In genomic region chr10:55001422-55001821, GRCh38 we compare ENCODE assay signal across 24 cellular contexts.
"Had no signal": no experiment of that assay in that cellular context is flagged by ENCODE, and none has a peak within 500 bp of the region (broad histone marks: within the 10 kb centered on the region; RNA-seq: fewer than 3 reads in every experiment).

No MANE protein-coding gene starts in this region.

- DNase-seq: colonic mucosa; cortex of kidney; effector CD8-positive, alpha-beta T cell; effector memory CD8-positive, alpha-beta T cell; endodermal cell; erythroblast; esophagus squamous epithelium; foreskin fibroblast; foreskin melanocyte; gastrocnemius medialis; glutamatergic neuron; head of caudate nucleus; heart right ventricle; hippocampal formation; left cardiac atrium; left ventricle myocardium superior; lower lobe of right lung; mesenchymal stem cell; mucosa of descending colon had no signal

- H3K9me3 ChIP-seq: colonic mucosa, esophagus squamous epithelium, gastrocnemius medialis, lower lobe of right lung, mucosa of descending colon had no signal

- H3K27me3 ChIP-seq: colonic mucosa, esophagus squamous epithelium, gastrocnemius medialis, heart right ventricle, left lung had no signal

- H3K4me1 Mint-ChIP-seq: endodermal cell had no signal

- H3K36me3 ChIP-seq: colonic mucosa, esophagus squamous epithelium, gastrocnemius medialis, heart right ventricle, left lung, lower lobe of right lung had no signal

- ATAC-seq: effector memory CD8-positive, alpha-beta T cell; esophagus mucosa; gastrocnemius medialis; heart right ventricle; left cardiac atrium; left lung; left ventricle myocardium superior; mucosa of descending colon had no signal

- H3K27ac ChIP-seq: colonic mucosa, epithelial cell of prostate, esophagus squamous epithelium, gastrocnemius medialis, heart right ventricle, left lung, lower lobe of right lung had no signal

- H3K4me3 Mint-ChIP-seq: dendritic cell treated with granulocyte-macrophage colony-stimulating factor and Interleukin-4, amounts not matched to agents 40 ng/mL and 50 ng/mL, for 4 days; effector memory CD8-positive, alpha-beta T cell; endodermal cell; mesothelial cell of epicardium had no signal

- H3K4me3 ChIP-seq: colonic mucosa, esophagus squamous epithelium, gastrocnemius medialis, heart right ventricle, left lung, lower lobe of right lung, mucosa of descending colon had no signal

- H3K27ac Mint-ChIP-seq: dendritic cell treated with granulocyte-macrophage colony-stimulating factor and Interleukin-4, amounts not matched to agents 40 ng/mL and 50 ng/mL, for 4 days; effector memory CD8-positive, alpha-beta T cell; endodermal cell; mesothelial cell of epicardium had no signal

- H3K4me1 ChIP-seq: colonic mucosa, esophagus squamous epithelium, gastrocnemius medialis, left lung, lower lobe of right lung had no signal
